ENCODE assay signal across 8 cellular contexts in genomic region chr3:117719316-117719926, GRCh38.
DNase-seq lines count a peak whose midpoint lies in the region; ATAC-seq and TF ChIP-seq lines count a peak whose summit lies in the region.

No MANE protein-coding gene starts in this region.

- no peaks in the 10 kb centered on the region for H3K4me1 Mint-ChIP-seq in activated T-cell treated with anti-CD3 and anti-CD28 coated beads, Interleukin-2, amount 50 U/mL, for 4 hours (ENCODE audit: low read depth)
- no peaks in the 10 kb centered on the region for H3K4me1 Mint-ChIP-seq in stimulated activated naive B cell treated with anti-CD40 and anti-IgM and Interleukin-4, amounts not matched to agents 10 μg/mL and 1 μg/mL and 100 μg/mL, for 72 hours

- no peak overlapping the region for H3K4me3 ChIP-seq in AG04449 (ENCODE audit: low read depth, low read length)

- H3K27me3 Mint-ChIP-seq in activated T-cell treated with anti-CD3 and anti-CD28 coated beads, Interleukin-2, amount 50 U/mL, for 4 hours (ENCODE audit: low read depth) = no peaks in the 10 kb centered on the region
- H3K27me3 Mint-ChIP-seq in stimulated activated naive B cell treated with anti-CD40 and anti-IgM and Interleukin-4, amounts not matched to agents 10 μg/mL and 1 μg/mL and 100 μg/mL, for 72 hours = no peaks in the 10 kb centered on the region

- H3K9me3 Mint-ChIP-seq in activated T-cell treated with anti-CD3 and anti-CD28 coated beads, Interleukin-2, amount 50 U/mL, for 4 hours = peaks cover 10% of the 10 kb centered on the region
- H3K9me3 Mint-ChIP-seq in stimulated activated naive B cell treated with anti-CD40 and anti-IgM and Interleukin-4, amounts not matched to agents 10 μg/mL and 1 μg/mL and 100 μg/mL, for 72 hours = no peaks in the 10 kb centered on the region

- no peaks in the 10 kb centered on the region for H3K36me3 Mint-ChIP-seq in activated T-cell treated with anti-CD3 and anti-CD28 coated beads, Interleukin-2, amount 50 U/mL, for 4 hours (ENCODE audit: insufficient read depth)
- H3K36me3 Mint-ChIP-seq in stimulated activated naive B cell treated with anti-CD40 and anti-IgM and Interleukin-4, amounts not matched to agents 10 μg/mL and 1 μg/mL and 100 μg/mL, for 72 hours = no peaks in the 10 kb centered on the region

- peak; percentile 60 for ATAC-seq in left lobe of liver
- no peak for ATAC-seq in activated T-cell treated with anti-CD3 and anti-CD28 coated beads, Interleukin-2, amount 50 U/mL, for 4 hours
- no peak for ATAC-seq in stimulated activated naive B cell treated with anti-CD40 and anti-IgM and Interleukin-4, amounts not matched to agents 10 μg/mL and 1 μg/mL and 100 μg/mL, for 72 hours (replicated peaks)

- CTCF ChIA-PET in AG04449 (lab: Yijun Ruan, JAX) = interaction anchor here (0.9 to 2.3 kb wide), 16 partner anchors 8 to 949 kb away, joined by 3 to 10 read pairs (median 4); no protein-coding TSS in a partner anchor

- peak; percentile 51 for TF ChIP-seq CTCF in AG04449 (IDR thresholded peaks at IDR 0.05; ENCODE audit: insufficient read depth, low read length, missing control alignments)
- TF ChIP-seq CTCF in GM12873 (IDR thresholded peaks at IDR 0.05; ENCODE audit: insufficient read depth, low read depth, low read length, missing control alignments) = peak; percentile 66

- POLR2A ChIA-PET in AG04449 (lab: Yijun Ruan, JAX) = no interaction called here

- no peak overlapping the region for H3K4me3 Mint-ChIP-seq in activated T-cell treated with anti-CD3 and anti-CD28 coated beads, Interleukin-2, amount 50 U/mL, for 4 hours
- no peak overlapping the region for H3K4me3 Mint-ChIP-seq in stimulated activated naive B cell treated with anti-CD40 and anti-IgM and Interleukin-4, amounts not matched to agents 10 μg/mL and 1 μg/mL and 100 μg/mL, for 72 hours

- no peak overlapping the region for H3K27ac Mint-ChIP-seq in stimulated activated naive B cell treated with anti-CD40 and anti-IgM and Interleukin-4, amounts not matched to agents 10 μg/mL and 1 μg/mL and 100 μg/mL, for 72 hours

- no peak for DNase-seq in AG04449 (ENCODE audit: low read depth, low spot score)
- DNase-seq in HT1080 (ENCODE audit: low read depth) = peak; percentile 28
- DNase-seq in amniotic epithelial cell (ENCODE audit: low read depth) = peak; percentile 12
- DNase-seq in left lobe of liver (ENCODE audit: low spot score) = no peak
- DNase-seq in activated T-cell treated with anti-CD3 and anti-CD28 coated beads, Interleukin-2, amount 50 U/mL, for 4 hours = no peak
- DNase-seq in NCI-H524 treated with DMSO at 0.1 percent for 48 hours (lab: John Stamatoyannopoulos, UW) = no peak
- no peak for DNase-seq in stimulated activated naive B cell treated with anti-CD40 and anti-IgM and Interleukin-4, amounts not matched to agents 10 μg/mL and 1 μg/mL and 100 μg/mL, for 72 hours

Comparison
In these comparisons a context has a peak if more than half of its experiments do, and no peak if none do; other contexts are left out.
1. DNase-seq: peak in HT1080 (single experiment) and amniotic epithelial cell (single experiment); none in AG04449 (single experiment), left lobe of liver (single experiment), activated T-cell treated with anti-CD3 and anti-CD28 coated beads, Interleukin-2, amount 50 U/mL, for 4 hours (single experiment), NCI-H524 treated with DMSO at 0.1 percent for 48 hours (single experiment) and stimulated activated naive B cell treated with anti-CD40 and anti-IgM and Interleukin-4, amounts not matched to agents 10 μg/mL and 1 μg/mL and 100 μg/mL, for 72 hours (single experiment).